In the genomic region with DNA sequence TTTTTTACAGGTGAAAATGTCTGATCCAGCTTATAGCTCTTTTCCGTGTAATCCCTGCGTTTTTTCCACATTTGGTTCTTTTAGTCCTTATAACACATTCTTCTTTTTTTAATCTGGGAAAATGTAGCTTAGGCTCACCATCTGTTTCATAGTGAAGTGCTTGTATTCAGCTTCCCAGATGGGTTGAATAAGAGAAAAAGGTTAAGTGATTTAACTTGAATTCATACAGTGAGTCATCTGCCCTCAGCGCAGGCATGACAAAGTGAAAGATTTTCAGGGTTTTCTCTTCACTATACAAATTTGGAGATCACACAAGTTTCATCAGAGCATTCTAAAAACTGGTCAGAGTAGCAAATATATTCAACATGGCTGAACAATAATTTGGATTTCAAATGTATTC, we compare ENCODE assay signal across 18 cellular contexts.
DNase-seq lines count a peak whose midpoint lies in the region; ATAC-seq, FAIRE-seq and TF ChIP-seq lines count a peak whose summit lies in the region.
"Had no signal": no experiment of that assay in that cellular context is flagged by ENCODE, and none has a peak within 500 bp of the region (broad histone marks: within the 10 kb centered on the region; RNA-seq: fewer than 3 reads in every experiment).

No MANE protein-coding gene starts in this region.

- H3K36me3 Mint-ChIP-seq in T-helper 17 cell (ENCODE audit: low read depth), result no peaks in the 10 kb centered on the region
- H3K36me3 Mint-ChIP-seq: CD4-positive, alpha-beta memory T cell; naive thymus-derived CD4-positive, alpha-beta T cell had no signal

- no peaks in the 10 kb centered on the region for H3K4me1 ChIP-seq in left lung
- H3K4me1 ChIP-seq: uterus had no signal

- no peak overlapping the region for H3K4me3 Mint-ChIP-seq in T-helper 17 cell
- H3K4me3 Mint-ChIP-seq: activated naive CD8-positive, alpha-beta T cell treated with anti-CD3 and anti-CD28 coated beads, Interleukin-2, amount 50 U/mL, for 24 hours; CD4-positive, alpha-beta memory T cell; naive thymus-derived CD4-positive, alpha-beta T cell had no signal

- TF ChIP-seq CTCF in AG09319 (IDR thresholded peaks at IDR 0.05; ENCODE audit: low read depth, low read length) (no peak), bronchial epithelial cell (IDR thresholded peaks at IDR 0.05; ENCODE audit: insufficient read depth, low read length, severe bottlenecking) (no peak), left lung (IDR thresholded peaks at IDR 0.05) (no peak)

- intact Hi-C loops in left lung (cut with DNase I) (no loop called here), left cardiac atrium (cut with DNase I) (no loop called here)

- H3K27ac ChIP-seq in left lung, result no peak overlapping the region
- H3K27ac ChIP-seq: epithelial cell of prostate, uterus had no signal

- no peaks in the 10 kb centered on the region for H3K9me3 ChIP-seq in left lung
- no peaks in the 10 kb centered on the region for H3K9me3 ChIP-seq in T-helper 17 cell (ENCODE audit: control insufficient read depth, low read length, poor library complexity, severe bottlenecking)
- H3K9me3 ChIP-seq: uterus had no signal

- H3K27ac Mint-ChIP-seq in T-helper 17 cell, result no peak overlapping the region
- H3K27ac Mint-ChIP-seq: activated naive CD8-positive, alpha-beta T cell treated with anti-CD3 and anti-CD28 coated beads, Interleukin-2, amount 50 U/mL, for 24 hours; CD4-positive, alpha-beta memory T cell; naive thymus-derived CD4-positive, alpha-beta T cell had no signal

- FAIRE-seq in bronchial epithelial cell (lab: Jason Lieb, UNC), result no peak
- FAIRE-seq: HepG2 had no signal

- no peaks in the 10 kb centered on the region for H3K36me3 ChIP-seq in bronchial epithelial cell (ENCODE audit: control insufficient read depth, insufficient read depth, low read length)
- no peaks in the 10 kb centered on the region for H3K36me3 ChIP-seq in left lung
- H3K36me3 ChIP-seq: uterus had no signal

- H3K27me3 Mint-ChIP-seq in T-helper 17 cell, result no peaks in the 10 kb centered on the region
- H3K27me3 Mint-ChIP-seq: activated naive CD8-positive, alpha-beta T cell treated with anti-CD3 and anti-CD28 coated beads, Interleukin-2, amount 50 U/mL, for 24 hours had no signal

- no peaks in the 10 kb centered on the region for H3K4me1 Mint-ChIP-seq in T-helper 17 cell
- H3K4me1 Mint-ChIP-seq: activated naive CD8-positive, alpha-beta T cell treated with anti-CD3 and anti-CD28 coated beads, Interleukin-2, amount 50 U/mL, for 24 hours; CD4-positive, alpha-beta memory T cell; naive thymus-derived CD4-positive, alpha-beta T cell had no signal

- H3K4me3 ChIP-seq in bronchial epithelial cell (ENCODE audit: low read depth, low read length) (no peak overlapping the region), left lung (no peak overlapping the region)
- H3K4me3 ChIP-seq: uterus had no signal

- peak; percentile 42 for ATAC-seq in left lung
- no peak for ATAC-seq in T-helper 17 cell
- no peak for ATAC-seq in left cardiac atrium
- ATAC-seq: activated naive CD8-positive, alpha-beta T cell treated with anti-CD3 and anti-CD28 coated beads, Interleukin-2, amount 50 U/mL, for 24 hours; HepG2; naive thymus-derived CD4-positive, alpha-beta T cell; Panc1 had no signal

- DNase-seq in AG09319 (ENCODE audit: extremely low read depth, low read depth), result peak; percentile 46
- DNase-seq in HT1080 (ENCODE audit: low read depth), result peak; percentile 74
- peak; percentile 54 for DNase-seq in bronchial epithelial cell (ENCODE audit: low read depth)
- DNase-seq in left lung, result no peak
- DNase-seq in activated effector memory CD4-positive, alpha-beta T cell treated with anti-CD3 and anti-CD28 coated beads, Interleukin-2, amount 50 U/mL, for 16 hours, result no peak
- no peak for DNase-seq in Kasumi-1 (lab: John Stamatoyannopoulos, UW)
- no peak for DNase-seq in T-helper 17 cell
- DNase-seq in left cardiac atrium, result no peak
- DNase-seq: activated naive CD8-positive, alpha-beta T cell treated with anti-CD3 and anti-CD28 coated beads, Interleukin-2, amount 50 U/mL, for 24 hours; CD4-positive, alpha-beta memory T cell; GOT3; islet precursor cell; naive thymus-derived CD4-positive, alpha-beta T cell; NCI-H2029; uterus had no signal

- H3K27me3 ChIP-seq in bronchial epithelial cell (ENCODE audit: control insufficient read depth, insufficient read depth, low read length) (no peaks in the 10 kb centered on the region), left lung (no peaks in the 10 kb centered on the region)
- H3K27me3 ChIP-seq: uterus had no signal

Comparison
In these comparisons a context has a peak if more than half of its experiments do, and no peak if none do; other contexts are left out.
1. DNase-seq: peak in AG09319 (single experiment), HT1080 (single experiment) and bronchial epithelial cell (single experiment); none in left lung (0 of 2), activated effector memory CD4-positive, alpha-beta T cell treated with anti-CD3 and anti-CD28 coated beads, Interleukin-2, amount 50 U/mL, for 16 hours (single experiment), Kasumi-1 (0 of 2), T-helper 17 cell (0 of 3) and left cardiac atrium (single experiment).